7 cellular contexts compared by ENCODE assay signal in genomic region chr11:88860436-88860835, GRCh38.
DNase-seq lines count a peak whose midpoint lies in the region; FAIRE-seq and TF ChIP-seq lines count a peak whose summit lies in the region.
"Not testable (repeated sequence)": the region's sequence is repeated elsewhere in the genome, so short reads cannot be mapped to it uniquely, and the experiment has no call there.

No MANE protein-coding gene starts in this region.

- H3K9me3 Mint-ChIP-seq in brain: not testable (repeated sequence)

- H3K27ac Mint-ChIP-seq in brain: peak overlapping the region in 2 of 5 experiments; percentile 13 to 82

- H3K4me3 ChIP-seq in thyroid gland (replicated peaks in 1 of 3): not testable (repeated sequence)

- not testable (repeated sequence) for H3K27ac ChIP-seq in thyroid gland

- not testable (repeated sequence) for H3K36me3 Mint-ChIP-seq in brain

- not testable (repeated sequence) for H3K9me3 ChIP-seq in thyroid gland

- H3K4me1 ChIP-seq in thyroid gland: not testable (repeated sequence)

- TF ChIP-seq CTCF in brain (conservative IDR thresholded peaks at IDR 0.05); thyroid gland (IDR thresholded peaks at IDR 0.05): not testable (repeated sequence)

- not testable (repeated sequence) for TF ChIP-seq POLR2A in thyroid gland (IDR thresholded peaks at IDR 0.05)

- not testable (repeated sequence) for H3K27me3 Mint-ChIP-seq in brain

- DNase-seq in Ammon's horn (ENCODE audit: low spot score) (peak; percentile 67), globus pallidus (ENCODE audit: low spot score) (peak; percentile 62), medulla oblongata (ENCODE audit: extremely low spot score) (peak; percentile 66), pons (ENCODE audit: low spot score) (peak; percentile 57), thyroid gland (peak; percentile 3 to 36)
- DNase-seq in HTR-8/SVneo (ENCODE audit: insufficient read length, low spot score): not testable (repeated sequence)

- H3K36me3 ChIP-seq in thyroid gland: not testable (repeated sequence)

- intact Hi-C loops in thyroid gland (cut with DNase I): not testable (repeated sequence)

- H3K4me3 Mint-ChIP-seq in brain: peak overlapping the region in 4 of 5 experiments; percentile 21 to 69 (median 27)

- 32 to 45% methylated on average over 4 of the region's 4 CpGs for WGBS in thyroid gland, 2 donors

- FAIRE-seq in HTR-8/SVneo (lab: Jason Lieb, UNC): peak; percentile 57

- not testable (repeated sequence) for H3K27me3 ChIP-seq in thyroid gland

- H3K4me1 Mint-ChIP-seq in brain: peaks cover 11% of the 10 kb centered on the region
